1 cellular context compared by ENCODE assay signal in genomic region chr5:52457808-52458207, GRCh38.
TF ChIP-seq lines count a peak whose summit lies in the region.

No MANE protein-coding gene starts in this region.

TF ChIP-seq in SK-N-SH treated with all-trans-retinoic acid at 6 μM for 48 hours, 23 proteins besides CTCF, POLR2A, EP300 and RAD21 (continued from another document):
- TF ChIP-seq TSHZ2 (CRISPR knock-in tag; IDR thresholded peaks at IDR 0.05) (no peak), TCF4 (CRISPR knock-in tag; IDR thresholded peaks at IDR 0.05; ENCODE audit: borderline replicate concordance) (no peak), PATZ1 (CRISPR knock-in tag; IDR thresholded peaks at IDR 0.05; ENCODE audit: borderline replicate concordance) (no peak), SNAI2 (CRISPR knock-in tag; IDR thresholded peaks at IDR 0.05) (no peak)
TF ChIP-seq in SK-N-SH treated with all-trans-retinoic acid at 6 μM for 48 hours: peak in this region for 0.
